In genomic region chr16:11780988-11781680, GRCh38 we compare ENCODE assay signal across 11 cellular contexts. TPM values are rescaled to one million over a fixed set of nuclear protein-coding genes. Genes with fewer than 3 reads are reported as not detected.
DNase-seq lines count a peak whose midpoint lies in the region; ATAC-seq and TF ChIP-seq lines count a peak whose summit lies in the region.
"Had no signal": no experiment of that assay in that cellular context is flagged by ENCODE, and none has a peak within 500 bp of the region (broad histone marks: within the 10 kb centered on the region; RNA-seq: fewer than 3 reads in every experiment).

No MANE protein-coding gene starts in this region.

- peak overlapping the region; percentile 73; the same call in 1 of the 2 replicates for H2AK5ac ChIP-seq in IMR-90 (ENCODE audit: low read depth, low read length)

- no peak overlapping the region for H2AK9ac ChIP-seq in IMR-90 (replicated peaks; ENCODE audit: low read depth, low read length, poor library complexity)

- no peak overlapping the region for H2AFZ ChIP-seq in IMR-90 (replicated peaks; ENCODE audit: low read length, poor library complexity)

- peaks cover 18 to 57% (median 36%) of the 10 kb centered on the region in 4 donors for H3K4me1 Mint-ChIP-seq in CD4-positive, CD25-positive, alpha-beta regulatory T cell
- peaks cover 41% of the 10 kb centered on the region for H3K4me1 Mint-ChIP-seq in activated CD8-positive, alpha-beta T cell treated with anti-CD3 and anti-CD28 coated beads for 36 hours (ENCODE audit: low read depth)
- peaks cover 33% of the 10 kb centered on the region for H3K4me1 Mint-ChIP-seq in mesothelial cell of epicardium

- H3K27ac ChIP-seq in CD4-positive, CD25-positive, alpha-beta regulatory T cell (ENCODE audit: insufficient read depth, low read length, poor library complexity, severe bottlenecking): peak overlapping the region; percentile 99
- peak overlapping the region; percentile 99 for H3K27ac ChIP-seq in IMR-90 (ENCODE audit: insufficient read depth, low read length)

- H3K27ac Mint-ChIP-seq in CD4-positive, CD25-positive, alpha-beta regulatory T cell: peak overlapping the region; percentile 96 to 100 (median 100)
- peak overlapping the region; percentile 99 for H3K27ac Mint-ChIP-seq in activated CD8-positive, alpha-beta T cell treated with anti-CD3 and anti-CD28 coated beads for 36 hours
- H3K27ac Mint-ChIP-seq in mesothelial cell of epicardium: peak overlapping the region; percentile 95

- H4K91ac ChIP-seq in IMR-90 (ENCODE audit: insufficient read depth, low read depth, low read length): peak overlapping the region; percentile 7; the same call in 1 of the 2 replicates

- H2BK20ac ChIP-seq in IMR-90 (ENCODE audit: low read depth, low read length): peak overlapping the region; percentile 54

- H3K9me1 ChIP-seq in IMR-90 (ENCODE audit: insufficient read depth, low read length): peaks cover 7% of the 10 kb centered on the region

- TF ChIP-seq CTCF in IMR-90 (conservative IDR thresholded peaks at IDR 0.05; ENCODE audit: low read depth, low read length): no peak
- TF ChIP-seq CTCF in activated CD8-positive, alpha-beta T cell treated with anti-CD3 and anti-CD28 coated beads for 36 hours (IDR thresholded peaks at IDR 0.05): no peak
- TF ChIP-seq CTCF in mesothelial cell of epicardium (IDR thresholded peaks at IDR 0.05; ENCODE audit: unreplicated experiment): no peak

- ATAC-seq in CD4-positive, CD25-positive, alpha-beta regulatory T cell (ENCODE audit: low read depth in 2 of 2): no peak
- ATAC-seq in IMR-90 (ENCODE audit: low read depth) (no peak), HG02642 (IDR thresholded peaks at IDR 0.05; ENCODE audit: poor library complexity, unreplicated experiment) (no peak)
- no peak for ATAC-seq in activated CD8-positive, alpha-beta T cell treated with anti-CD3 and anti-CD28 coated beads for 36 hours
- ATAC-seq: activated CD4-positive, CD25-positive, alpha-beta regulatory T cell treated with anti-CD3 and anti-CD28 coated beads, Interleukin-2, amount 50 U/mL, for 24 hours; left colon had no signal

- no peak for DNase-seq in CD4-positive, CD25-positive, alpha-beta regulatory T cell
- DNase-seq in IMR-90 (peak; percentile 34), mesothelial cell of epicardium (ENCODE audit: low spot score in 2 of 2, unreplicated experiment in 2 of 2) (no peak), MV-4-11 (lab: John Stamatoyannopoulos, UW) (no peak), dermis blood vessel endothelial cell (no peak), ureter (ENCODE audit: low spot score) (no peak)
- no peak for DNase-seq in activated CD8-positive, alpha-beta T cell treated with anti-CD3 and anti-CD28 coated beads for 36 hours
- DNase-seq: left colon; stimulated activated CD4-positive, alpha-beta T cell treated with anti-CD3 and anti-CD28 coated beads, Interleukin-4, amount 100 ng/mL, for 24 hours had no signal

- peak overlapping the region; percentile 90 for H2BK5ac ChIP-seq in IMR-90 (ENCODE audit: low read depth, low read length, poor library complexity, severe bottlenecking)

- no peak for TF ChIP-seq RAD21 in IMR-90 (IDR thresholded peaks at IDR 0.05; ENCODE audit: low read length)

- peak overlapping the region; percentile 70 for H4K5ac ChIP-seq in IMR-90 (ENCODE audit: low read depth, low read length)

- H3K23ac ChIP-seq in IMR-90 (ENCODE audit: low read depth, low read length): peak overlapping the region; percentile 66; the same call in 1 of the 2 replicates

- no CpG with 5 or more reads among the region's 4 CpGs for WGBS in IMR-90 (ENCODE audit: extremely low coverage in 2 of 2, insufficient read length in 1 of 2), 2 experiments

- H3K4me3 ChIP-seq in CD4-positive, CD25-positive, alpha-beta regulatory T cell (ENCODE audit: low read depth, low read length): no peak overlapping the region
- no peak overlapping the region for H3K4me3 ChIP-seq in IMR-90 (ENCODE audit: insufficient read depth, low read depth, low read length)

- peak overlapping the region; percentile 74 for H3K14ac ChIP-seq in IMR-90 (replicated peaks; ENCODE audit: low read depth, low read length)

- H3K56ac ChIP-seq in IMR-90 (ENCODE audit: extremely low read depth, insufficient read depth, low read length): peak overlapping the region; percentile 47; the same call in 1 of the 2 replicates

- H3K9me3 ChIP-seq in CD4-positive, CD25-positive, alpha-beta regulatory T cell (ENCODE audit: control insufficient read depth in 2 of 2, low read length in 2 of 2): no peaks in the 10 kb centered on the region
- no peaks in the 10 kb centered on the region for H3K9me3 ChIP-seq in IMR-90 (ENCODE audit: control insufficient read depth, insufficient read depth, low read length)

- peaks cover 8% of the 10 kb centered on the region for H4K20me1 ChIP-seq in IMR-90 (ENCODE audit: insufficient read depth, low read length)

- H3K4me2 ChIP-seq in IMR-90 (ENCODE audit: low read depth, low read length): peak overlapping the region; percentile 76

- H2BK15ac ChIP-seq in IMR-90 (ENCODE audit: low read depth, low read length): 0 out of 3 replicates have a peak overlapping the region, but pooled peaks have one; percentile 47

- H3K79me1 ChIP-seq in IMR-90 (ENCODE audit: low read depth in 1 of 2, low read length in 2 of 2): peaks cover 18 to 73% of the 10 kb centered on the region in 2 experiments

- no peak for TF ChIP-seq POLR2A in IMR-90 (IDR thresholded peaks at IDR 0.05; ENCODE audit: low read depth, low read length)

- H3K4ac ChIP-seq in IMR-90 (ENCODE audit: low read depth, low read length): peak overlapping the region; percentile 45; the same call in 1 of the 2 replicates

- peak overlapping the region in 3 of 4 donors; percentile 85 to 94 (median 90) for H3K4me3 Mint-ChIP-seq in CD4-positive, CD25-positive, alpha-beta regulatory T cell
- no peak overlapping the region for H3K4me3 Mint-ChIP-seq in activated CD8-positive, alpha-beta T cell treated with anti-CD3 and anti-CD28 coated beads for 36 hours
- no peak overlapping the region for H3K4me3 Mint-ChIP-seq in mesothelial cell of epicardium

- CTCF ChIA-PET in IMR-90 (lab: Yijun Ruan, JAX): interaction anchor here (1.8 to 1.9 kb wide), 2 partner anchors 10 to 16 kb away, joined by 8 to 9 read pairs; partner anchors contain the start of gene ZC3H7A
- CTCF ChIA-PET in activated CD8-positive, alpha-beta T cell treated with anti-CD3 and anti-CD28 coated beads for 36 hours (lab: Charles Lee): interaction anchor here (1.0 to 13.0 kb wide), 4 partner anchors 14 to 375 kb away, joined by 3 to 125 read pairs (median 4); partner anchors contain the start of gene ZC3H7A

- no peaks in the 10 kb centered on the region for H3K27me3 ChIP-seq in CD4-positive, CD25-positive, alpha-beta regulatory T cell (ENCODE audit: control insufficient read depth, insufficient read depth, low read length)
- no peaks in the 10 kb centered on the region for H3K27me3 ChIP-seq in IMR-90 (ENCODE audit: control insufficient read depth, insufficient read depth, low read length)

- peaks cover 55% of the 10 kb centered on the region for H3K4me1 ChIP-seq in CD4-positive, CD25-positive, alpha-beta regulatory T cell (ENCODE audit: control insufficient read depth, insufficient read depth, low read length, poor library complexity, severe bottlenecking)
- H3K4me1 ChIP-seq in IMR-90 (ENCODE audit: control insufficient read depth, insufficient read depth, low read length): peaks cover 25% of the 10 kb centered on the region

- H3K9me3 Mint-ChIP-seq in CD4-positive, CD25-positive, alpha-beta regulatory T cell: no peaks in the 10 kb centered on the region
- H3K9me3 Mint-ChIP-seq in activated CD8-positive, alpha-beta T cell treated with anti-CD3 and anti-CD28 coated beads for 36 hours: no peaks in the 10 kb centered on the region
- H3K9me3 Mint-ChIP-seq in mesothelial cell of epicardium: no peaks in the 10 kb centered on the region

- in situ Hi-C loops in IMR-90 (cut with MboI; ENCODE audit: low sequenced_read_pairs): no loop called here

- dilution Hi-C loops in IMR-90 (cut with HindIII; ENCODE audit: low sequenced_read_pairs, unreplicated experiment): no loop called here

- peak overlapping the region in 1 of 2 experiments; percentile 58; a peak in 3 of 4 replicates for H4K8ac ChIP-seq in IMR-90 (ENCODE audit: low read depth in 2 of 2, low read length in 2 of 2)

- peaks cover 38% of the 10 kb centered on the region for H3K36me3 ChIP-seq in CD4-positive, CD25-positive, alpha-beta regulatory T cell (ENCODE audit: control insufficient read depth, insufficient read depth, low read length)
- peaks cover 14% of the 10 kb centered on the region for H3K36me3 ChIP-seq in IMR-90 (ENCODE audit: control insufficient read depth, insufficient read depth, low read length)

- peaks cover 4% of the 10 kb centered on the region for H3K27me3 Mint-ChIP-seq in CD4-positive, CD25-positive, alpha-beta regulatory T cell
- no peaks in the 10 kb centered on the region for H3K27me3 Mint-ChIP-seq in activated CD8-positive, alpha-beta T cell treated with anti-CD3 and anti-CD28 coated beads for 36 hours
- no peaks in the 10 kb centered on the region for H3K27me3 Mint-ChIP-seq in mesothelial cell of epicardium (ENCODE audit: low read depth)

- intact Hi-C loops in IMR-90 (cut with micrococcal nuclease): no loop called here
- intact Hi-C loops in activated CD8-positive, alpha-beta T cell treated with anti-CD3 and anti-CD28 coated beads for 36 hours (cut with micrococcal nuclease): no loop called here

- peak overlapping the region; percentile 27; the same call in 1 of the 2 replicates for H3K9ac ChIP-seq in IMR-90 (ENCODE audit: low read depth, low read length)

- H3K36me3 Mint-ChIP-seq in CD4-positive, CD25-positive, alpha-beta regulatory T cell: peaks cover 24% of the 10 kb centered on the region
- H3K36me3 Mint-ChIP-seq in activated CD8-positive, alpha-beta T cell treated with anti-CD3 and anti-CD28 coated beads for 36 hours (ENCODE audit: low read depth): peaks cover 23% of the 10 kb centered on the region
- peaks cover 8% of the 10 kb centered on the region for H3K36me3 Mint-ChIP-seq in mesothelial cell of epicardium

- H3K18ac ChIP-seq in IMR-90 (ENCODE audit: low read depth, low read length): peak overlapping the region; percentile 95

- BruUV-seq in IMR-90 (replicated peaks; lab: Mats Ljungman, UMichigan): no TSS peak

- POLR2A ChIA-PET in IMR-90 (lab: Charles Lee; ENCODE audit: unreplicated experiment): interaction anchor here (0.6 kb wide), 1 partner anchor 38 kb away, joined by 3 read pairs; the partner anchor contains the start of gene TXNDC11
- POLR2A ChIA-PET in activated CD8-positive, alpha-beta T cell treated with anti-CD3 and anti-CD28 coated beads for 36 hours (lab: Charles Lee): interaction anchor here (1.2 to 6.6 kb wide), 5 partner anchors 11 to 70 kb away, joined by 3 to 55 read pairs (median 11); partner anchors contain the start of genes RSL1D1, TXNDC11 and ZC3H7A

- H2BK120ac ChIP-seq in IMR-90 (ENCODE audit: low read depth, low read length): peak overlapping the region; percentile 72

RNA-seq across cellular contexts. Expression of gene ZC3H7A, which starts 15.9 kb away (rescaled TPM):
- 157 TPM for total RNA-seq in CD4-positive, CD25-positive, alpha-beta regulatory T cell
- 10 to 100 TPM; 43.3 to 49.5 (median 47.5) TPM for polyA plus RNA-seq in CD4-positive, CD25-positive, alpha-beta regulatory T cell
- total RNA-seq in IMR-90 (2012; rRNA removed) (22.2 and 33.3 TPM in 2 replicates), mesothelial cell of epicardium (57.6 to 70.7 TPM (median 66.7 TPM) in 3 replicates), dermis blood vessel endothelial cell (43.4 and 107 TPM in 2 replicates), ureter (64.1 TPM)
- polyA plus RNA-seq in IMR-90 (2012; rRNA removed): 48.3 and 53.9 TPM in 2 replicates
- polyA plus RNA-seq in IMR-90 (2012; cell fraction: cytosol; rRNA removed): 11.5 and 30.5 TPM in 2 replicates
- polyA plus RNA-seq in IMR-90 (2012; cell fraction: nucleus; rRNA removed; ENCODE audit: low replicate concordance): 11.4 and 92.1 TPM in 2 replicates
- total RNA-seq in activated CD8-positive, alpha-beta T cell treated with anti-CD3 and anti-CD28 coated beads for 36 hours: 10 to 100 TPM; 62.3 to 67.8 TPM

RNA-seq across cellular contexts. Expression of gene TXNDC11, which starts 38.5 kb away (rescaled TPM):
- 178 TPM for total RNA-seq in CD4-positive, CD25-positive, alpha-beta regulatory T cell
- 10 to 100 TPM; 64.9 to 77.2 (median 70.0) TPM for polyA plus RNA-seq in CD4-positive, CD25-positive, alpha-beta regulatory T cell
- total RNA-seq in IMR-90 (2012; rRNA removed) (23.9 and 25.3 TPM in 2 replicates), mesothelial cell of epicardium (27.5 to 30.5 TPM (median 27.8 TPM) in 3 replicates), dermis blood vessel endothelial cell (30.5 and 47.5 TPM in 2 replicates), ureter (49.9 TPM)
- polyA plus RNA-seq in IMR-90 (2012; rRNA removed): 42.9 and 50.0 TPM in 2 replicates
- 37.8 and 42.7 TPM in 2 replicates for polyA plus RNA-seq in IMR-90 (2012; cell fraction: cytosol; rRNA removed)
- 42.1 and 47.2 TPM in 2 replicates for polyA plus RNA-seq in IMR-90 (2012; cell fraction: nucleus; rRNA removed; ENCODE audit: low replicate concordance)
- total RNA-seq in activated CD8-positive, alpha-beta T cell treated with anti-CD3 and anti-CD28 coated beads for 36 hours: 10 to 100 TPM; 21.7 to 24.4 TPM

Comparison
In these comparisons a context has a peak if more than half of its experiments do, and no peak if none do; other contexts are left out.
1. H3K4me3 Mint-ChIP-seq: peak in CD4-positive, CD25-positive, alpha-beta regulatory T cell (3 of 4); none in activated CD8-positive, alpha-beta T cell treated with anti-CD3 and anti-CD28 coated beads for 36 hours (single experiment) and mesothelial cell of epicardium (single experiment).
2. Peak in every context shown above with its lines, with median percentiles within 50 percentile points of each other: H3K27ac Mint-ChIP-seq.